20 cellular contexts compared by ENCODE assay signal in genomic region chr17:80512233-80512632, GRCh38.
A peak's percentile ranks its signal among the peaks of the same experiment; 100 is the strongest.
DNase-seq lines count a peak whose midpoint lies in the region; ATAC-seq, FAIRE-seq and TF ChIP-seq lines count a peak whose summit lies in the region.
"Had no signal": no experiment of that assay in that cellular context is flagged by ENCODE, and none has a peak within 500 bp of the region (broad histone marks: within the 10 kb centered on the region; RNA-seq: fewer than 3 reads in every experiment).

No MANE protein-coding gene starts in this region.

- H3K4me3 ChIP-seq in foreskin fibroblast (ENCODE audit: low read depth in 1 of 2, low read length in 2 of 2), result no peak overlapping the region
- H3K4me3 ChIP-seq: body of pancreas, heart left ventricle, tibial nerve had no signal

- no peak for TF ChIP-seq CTCF in foreskin fibroblast (IDR thresholded peaks at IDR 0.05; ENCODE audit: low read depth, low read length)

- no peak for FAIRE-seq in H54 (lab: Jason Lieb, UNC)

- DNase-seq in 8988T (peak; percentile 81), H54 (ENCODE audit: insufficient read length, low spot score) (peak; percentile 97), T1000 (lab: John Stamatoyannopoulos, UW) (peak; percentile 64), foreskin fibroblast (peak; percentile 36 to 67), superior temporal gyrus (ENCODE audit: extremely low spot score) (no peak), UCSD-AML1 (lab: John Stamatoyannopoulos, UW; ENCODE audit: unreplicated experiment) (no peak)
- DNase-seq: body of pancreas; COR-L47; dermis blood vessel endothelial cell; GF-D8; heart left ventricle; kidney glomerular epithelial cell; midbrain; NCI-H2029; NCI-H526; OCI-M1; stimulated activated CD4-positive, alpha-beta T cell treated with anti-CD3 and anti-CD28 coated beads, Interleukin-4, amount 100 ng/mL, for 24 hours had no signal

- no peak for TF ChIP-seq POLR2A in H54 (IDR thresholded peaks at IDR 0.05; ENCODE audit: low read depth, low read length)

- ATAC-seq in HG03520 (IDR thresholded peaks at IDR 0.05; ENCODE audit: unreplicated experiment), result no peak
- no peak for ATAC-seq in GM18873 (IDR thresholded peaks at IDR 0.05; ENCODE audit: low FRiP score, unreplicated experiment)
- ATAC-seq: body of pancreas had no signal

Comparison
In these comparisons a context has a peak if more than half of its experiments do, and no peak if none do; other contexts are left out.
1. DNase-seq: peak in 8988T (single experiment), H54 (single experiment), T1000 (single experiment) and foreskin fibroblast (2 of 2); none in superior temporal gyrus (single experiment) and UCSD-AML1 (single experiment).